ENCODE assay signal across 9 cellular contexts in the genomic region with DNA sequence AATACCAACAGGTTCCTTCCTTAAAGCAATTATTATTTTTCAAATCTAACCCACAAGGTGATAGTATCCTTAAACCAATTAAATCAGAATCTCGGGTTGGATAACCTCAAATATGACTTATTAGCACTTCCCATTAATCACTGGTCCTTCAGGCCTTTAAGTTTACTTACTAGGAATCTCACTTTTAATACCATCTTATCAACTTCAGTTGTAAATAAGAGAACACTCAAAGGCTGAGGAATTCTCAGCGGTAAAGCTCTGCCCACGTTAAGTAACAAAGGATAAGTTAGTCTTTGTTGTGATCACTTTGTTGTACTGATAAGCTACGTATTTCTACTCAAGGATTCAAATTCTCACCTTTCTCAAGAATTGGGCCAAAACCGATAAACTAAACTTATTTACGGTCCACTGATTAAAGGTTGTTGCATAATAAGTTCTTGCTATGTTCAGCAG.
DNase-seq lines count a peak whose midpoint lies in the region; ATAC-seq and TF ChIP-seq lines count a peak whose summit lies in the region.
"Had no signal": no experiment of that assay in that cellular context is flagged by ENCODE, and none has a peak within 500 bp of the region (broad histone marks: within the 10 kb centered on the region; RNA-seq: fewer than 3 reads in every experiment).

No MANE protein-coding gene starts in this region.

- H3K36me3 Mint-ChIP-seq in CD4-positive, CD25-positive, alpha-beta regulatory T cell, result no peaks in the 10 kb centered on the region
- peaks cover 30% of the 10 kb centered on the region for H3K36me3 Mint-ChIP-seq in nephron progenitor cell (ENCODE audit: low read depth)

- H3K9me3 ChIP-seq in CD4-positive, CD25-positive, alpha-beta regulatory T cell (ENCODE audit: control insufficient read depth in 2 of 2, low read length in 2 of 2), result no peaks in the 10 kb centered on the region

- H3K4me1 Mint-ChIP-seq in CD4-positive, CD25-positive, alpha-beta regulatory T cell, result peaks cover 11 to 46% (median 40%) of the 10 kb centered on the region in 4 donors
- H3K4me1 Mint-ChIP-seq in nephron progenitor cell, result peaks cover 50% of the 10 kb centered on the region

- TF ChIP-seq CTCF in coronary artery (IDR thresholded peaks at IDR 0.05) (no peak), nephron progenitor cell (IDR thresholded peaks at IDR 0.05) (no peak)

- H3K4me3 Mint-ChIP-seq in CD4-positive, CD25-positive, alpha-beta regulatory T cell, result peak overlapping the region; percentile 89 to 95 (median 94)
- H3K4me3 Mint-ChIP-seq in nephron progenitor cell, result peak overlapping the region; percentile 95

- ATAC-seq in CD4-positive, CD25-positive, alpha-beta regulatory T cell (ENCODE audit: low read depth in 2 of 2), result no peak

- peak overlapping the region; percentile 93 for H3K27ac ChIP-seq in CD4-positive, CD25-positive, alpha-beta regulatory T cell (ENCODE audit: insufficient read depth, low read length, poor library complexity, severe bottlenecking)
- peak overlapping the region in 1 of 2 donors; percentile 81 for H3K27ac ChIP-seq in coronary artery

- peak overlapping the region; percentile 83 for H3K4me3 ChIP-seq in CD4-positive, CD25-positive, alpha-beta regulatory T cell (ENCODE audit: low read depth, low read length)
- peak overlapping the region; percentile 67 for H3K4me3 ChIP-seq in coronary artery

- peak overlapping the region; percentile 92 to 98 (median 95) for H3K27ac Mint-ChIP-seq in CD4-positive, CD25-positive, alpha-beta regulatory T cell
- H3K27ac Mint-ChIP-seq in nephron progenitor cell, result peak overlapping the region; percentile 95

- H3K27me3 ChIP-seq in CD4-positive, CD25-positive, alpha-beta regulatory T cell (ENCODE audit: control insufficient read depth, insufficient read depth, low read length), result no peaks in the 10 kb centered on the region

- H3K36me3 ChIP-seq in CD4-positive, CD25-positive, alpha-beta regulatory T cell (ENCODE audit: control insufficient read depth, insufficient read depth, low read length), result no peaks in the 10 kb centered on the region

- H3K4me1 ChIP-seq in CD4-positive, CD25-positive, alpha-beta regulatory T cell (ENCODE audit: control insufficient read depth, insufficient read depth, low read length, poor library complexity, severe bottlenecking), result peaks cover 29% of the 10 kb centered on the region

- DNase-seq in CD4-positive, CD25-positive, alpha-beta regulatory T cell, result no peak
- DNase-seq in NCI-H146 treated with DMSO at 0.1 percent for 48 hours (lab: John Stamatoyannopoulos, UW; ENCODE audit: unreplicated experiment), result peak; percentile 72
- no peak for DNase-seq in coronary artery (ENCODE audit: low spot score)
- DNase-seq in nephron progenitor cell, result no peak
- no peak for DNase-seq in HPDE6-E6E7 (ENCODE audit: extremely low spot score)
- no peak for DNase-seq in NCI-H524 treated with DMSO at 0.1 percent for 48 hours (lab: John Stamatoyannopoulos, UW)
- no peak for DNase-seq in DMS53 treated with DMSO at 0.1 percent for 48 hours (lab: John Stamatoyannopoulos, UW; ENCODE audit: unreplicated experiment)
- DNase-seq in kidney glomerular epithelial cell (lab: John Stamatoyannopoulos, UW), result no peak
- DNase-seq: T1000 had no signal

- H3K9me3 Mint-ChIP-seq in CD4-positive, CD25-positive, alpha-beta regulatory T cell, result peaks cover 0 to 1% (median 0%) of the 10 kb centered on the region in 7 donors
- peaks cover 23% of the 10 kb centered on the region for H3K9me3 Mint-ChIP-seq in nephron progenitor cell

- H3K27me3 Mint-ChIP-seq in CD4-positive, CD25-positive, alpha-beta regulatory T cell, result no peaks in the 10 kb centered on the region
- no peaks in the 10 kb centered on the region for H3K27me3 Mint-ChIP-seq in nephron progenitor cell (ENCODE audit: low read depth, poor library complexity)
